Comparison of ENCODE assay signal across 27 cellular contexts in the genomic region with DNA sequence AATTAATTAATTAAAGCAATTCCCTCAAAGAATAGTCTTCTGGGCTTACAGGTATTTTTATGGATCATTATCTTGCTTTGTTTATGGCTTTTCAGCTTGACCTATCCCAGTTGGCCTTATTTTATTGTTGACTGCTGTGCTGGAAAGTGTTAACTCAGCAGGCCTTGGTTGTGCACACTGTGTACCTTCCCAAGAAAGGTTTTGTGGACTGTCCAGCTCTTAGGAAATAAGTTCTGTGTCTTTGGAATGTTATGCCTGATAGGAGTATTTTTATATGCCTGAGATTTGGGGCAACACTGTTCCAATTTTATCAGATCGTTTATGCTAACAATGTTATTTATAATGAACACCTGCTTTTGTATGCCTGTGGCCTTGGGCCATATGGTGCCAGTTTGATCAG.
"Had no signal": no experiment of that assay in that cellular context is flagged by ENCODE, and none has a peak within 500 bp of the region (broad histone marks: within the 10 kb centered on the region; RNA-seq: fewer than 3 reads in every experiment).

No MANE protein-coding gene starts in this region.

- H3K4me3 Mint-ChIP-seq: mesothelial cell of epicardium; naive B cell; natural killer cell; nephron progenitor cell; neural progenitor cell; stimulated activated memory B cell treated with anti-CD40 and anti-IgM and Interleukin-4, amounts not matched to agents 10 μg/mL and 1 μg/mL and 100 μg/mL, for 72 hours; stimulated activated naive CD8-positive, alpha-beta T cell treated with anti-CD3 and anti-CD28 coated beads, Interleukin-15, amount 100 ng/mL, for 72 hours had no signal

- H3K27ac Mint-ChIP-seq: mesothelial cell of epicardium; naive B cell; natural killer cell; nephron progenitor cell; neural progenitor cell; stimulated activated memory B cell treated with anti-CD40 and anti-IgM and Interleukin-4, amounts not matched to agents 10 μg/mL and 1 μg/mL and 100 μg/mL, for 72 hours; stimulated activated naive CD8-positive, alpha-beta T cell treated with anti-CD3 and anti-CD28 coated beads, Interleukin-15, amount 100 ng/mL, for 72 hours had no signal

- H3K27me3 Mint-ChIP-seq: naive B cell; stimulated activated memory B cell treated with anti-CD40 and anti-IgM and Interleukin-4, amounts not matched to agents 10 μg/mL and 1 μg/mL and 100 μg/mL, for 72 hours; stimulated activated naive CD8-positive, alpha-beta T cell treated with anti-CD3 and anti-CD28 coated beads, Interleukin-15, amount 100 ng/mL, for 72 hours had no signal

- H3K27ac ChIP-seq: neural progenitor cell, neutrophil, parathyroid adenoma, right atrium auricular region, right lobe of liver, thyroid gland, transverse colon, upper lobe of left lung, vagina had no signal

- ATAC-seq: left lobe of liver; natural killer cell; right lobe of liver; stimulated activated memory B cell treated with anti-CD40 and anti-IgM and Interleukin-4, amounts not matched to agents 10 μg/mL and 1 μg/mL and 100 μg/mL, for 72 hours; stimulated activated naive CD8-positive, alpha-beta T cell treated with anti-CD3 and anti-CD28 coated beads, Interleukin-15, amount 100 ng/mL, for 72 hours had no signal

- H3K36me3 ChIP-seq: neural progenitor cell, neutrophil, right atrium auricular region, right lobe of liver, thyroid gland, transverse colon, upper lobe of left lung, vagina had no signal

- H3K4me3 ChIP-seq: lung, neural progenitor cell, right atrium auricular region, right lobe of liver, smooth muscle cell, thyroid gland, transverse colon, upper lobe of left lung, vagina had no signal

- H3K9me3 ChIP-seq: neutrophil, right atrium auricular region, right lobe of liver, thyroid gland, transverse colon, upper lobe of left lung, vagina had no signal

- H3K9me3 Mint-ChIP-seq: nephron progenitor cell had no signal

- H3K27me3 ChIP-seq: neural progenitor cell, neutrophil, right atrium auricular region, right lobe of liver, thyroid gland, transverse colon, upper lobe of left lung, vagina had no signal

- H3K36me3 Mint-ChIP-seq: mesothelial cell of epicardium; naive B cell; neural progenitor cell; stimulated activated memory B cell treated with anti-CD40 and anti-IgM and Interleukin-4, amounts not matched to agents 10 μg/mL and 1 μg/mL and 100 μg/mL, for 72 hours had no signal

- DNase-seq: islet precursor cell; mesendoderm; naive B cell; natural killer cell; nephron progenitor cell; occipital lobe; right lobe of liver; stimulated activated CD4-positive, alpha-beta T cell treated with anti-CD3 and anti-CD28 coated beads, Interleukin-1b, Interleukin-23, amount 100 ng/mL, for 48 hours; stimulated activated CD4-positive, alpha-beta T cell treated with anti-CD3 and anti-CD28 coated beads, Interleukin-2, amount 100 ng/mL, for 48 hours; stimulated activated CD4-positive, alpha-beta T cell treated with anti-CD3 and anti-CD28 coated beads, Interleukin-4, amount 100 ng/mL, for 4 hours; stimulated activated CD8-positive, alpha-beta memory T cell treated with anti-CD3 and anti-CD28 coated beads, Interleukin-4, amount 100 ng/mL, for 48 hours; stimulated activated naive CD4-positive, alpha-beta T cell treated with Interleukin-2 at 50 U/mL for 16 hours; stimulated activated naive CD8-positive, alpha-beta T cell treated with anti-CD3 and anti-CD28 coated beads, Interleukin-15, amount 100 ng/mL, for 72 hours; substantia nigra; thyroid gland; transverse colon; upper lobe of left lung had no signal

- H3K4me1 Mint-ChIP-seq: naive B cell; natural killer cell; nephron progenitor cell; stimulated activated memory B cell treated with anti-CD40 and anti-IgM and Interleukin-4, amounts not matched to agents 10 μg/mL and 1 μg/mL and 100 μg/mL, for 72 hours; stimulated activated naive CD8-positive, alpha-beta T cell treated with anti-CD3 and anti-CD28 coated beads, Interleukin-15, amount 100 ng/mL, for 72 hours had no signal

- H3K4me1 ChIP-seq: neural progenitor cell, parathyroid adenoma, right atrium auricular region, right lobe of liver, thyroid gland, transverse colon, upper lobe of left lung had no signal
